In the genomic region with DNA sequence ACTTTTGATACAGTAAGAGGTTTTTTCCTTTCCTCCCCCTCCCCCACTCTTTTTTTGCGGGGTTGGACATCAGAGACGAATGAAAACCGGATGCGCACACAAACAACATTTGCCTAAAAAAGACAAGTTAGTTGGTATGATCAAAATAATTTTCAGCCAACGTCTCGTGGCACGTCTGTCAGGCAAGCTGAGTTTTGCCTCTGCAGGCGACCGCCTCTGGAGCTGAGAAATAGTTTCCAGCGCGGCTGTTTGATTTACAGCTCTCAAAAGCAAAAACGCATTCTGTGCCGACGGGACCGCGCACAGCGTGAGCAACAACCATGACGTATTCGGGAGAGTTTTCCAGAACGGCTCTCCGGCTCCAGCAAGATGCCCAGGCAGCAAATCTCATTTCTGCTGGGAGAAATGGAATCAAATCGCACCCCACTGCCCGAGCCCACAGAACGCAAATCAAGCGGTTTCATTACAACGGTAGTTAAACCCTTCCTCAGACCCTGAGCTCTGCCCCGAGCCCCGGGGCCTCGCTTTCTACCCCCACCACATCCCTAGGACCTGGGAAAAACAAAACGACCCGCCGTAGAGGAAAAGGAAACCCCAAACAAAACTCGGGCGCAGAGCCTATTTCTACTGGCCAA, we compare ENCODE assay signal across 8 cellular contexts. TPM values are rescaled to one million over a fixed set of nuclear protein-coding genes. Genes with fewer than 3 reads are reported as not detected.
DNase-seq lines count a peak whose midpoint lies in the region; ATAC-seq and TF ChIP-seq lines count a peak whose summit lies in the region.

No MANE protein-coding gene starts in this region.

- DNase-seq in GM20000 (ENCODE audit: low spot score) (peak; percentile 24), T-cell (peak in 33 of 34 experiments; percentile 41 to 72 (median 60)), body of pancreas (peak; percentile 69 to 78 (median 74)), immature natural killer cell (peak in 2 of 3 donors; percentile 56 to 74), spleen (peak; percentile 87), KBM-7 (no peak)

- H3K27ac ChIP-seq in BLaER1 treated with 17β-estradiol and CSF1 and Interleukin-3, amounts not matched to agents 10 nM and 100 nM, result peak overlapping the region; percentile 94 to 100 (median 98)
- H3K27ac ChIP-seq in KOPT-K1 (ENCODE audit: low read depth, low read length, poor library complexity, severe bottlenecking), result peak overlapping the region; percentile 86
- peak overlapping the region; percentile 81 to 99 (median 97) for H3K27ac ChIP-seq in body of pancreas
- H3K27ac ChIP-seq in spleen, result peak overlapping the region; percentile 96 to 100 (median 99)

- H3K4me1 ChIP-seq in BLaER1 treated with 17β-estradiol and CSF1 and Interleukin-3, amounts not matched to agents 10 nM and 100 nM, result peaks cover 28 to 38% (median 34%) of the 10 kb centered on the region in 10 experiments
- H3K4me1 ChIP-seq in body of pancreas, result peaks cover 44% of the 10 kb centered on the region
- peaks cover 17 to 38% (median 28%) of the 10 kb centered on the region in 6 donors for H3K4me1 ChIP-seq in spleen

- no peaks in the 10 kb centered on the region for H3K27me3 Mint-ChIP-seq in T-cell
- peaks cover 0 to 4% (median 0%) of the 10 kb centered on the region in 3 donors for H3K27me3 Mint-ChIP-seq in immature natural killer cell (ENCODE audit: low read depth in 3 of 3)

- TF ChIP-seq CTCF in GM20000 (IDR thresholded peaks at IDR 0.05; ENCODE audit: extremely low read depth, missing control alignments), result no peak
- no peak for TF ChIP-seq CTCF in body of pancreas (IDR thresholded peaks at IDR 0.05)
- no peak for TF ChIP-seq CTCF in spleen (IDR thresholded peaks at IDR 0.05 in 8 of 11, conservative IDR thresholded peaks at IDR 0.05 in 3 of 11)

- intact Hi-C loops in body of pancreas (cut with DNase I), result no loop called here
- intact Hi-C loops in spleen (cut with DNase I; ENCODE audit: low total_unique reads), result no loop called here

- H3K27ac Mint-ChIP-seq in T-cell (no peak overlapping the region), immature natural killer cell (no peak overlapping the region)

- in situ Hi-C loops in KBM-7 (cut with MboI; ENCODE audit: low pct_unique_long_range_greater_than_20kb, low sequenced_read_pairs), result no loop called here

- peak overlapping the region; percentile 82 to 98 (median 91) for H3K4me2 ChIP-seq in BLaER1 treated with 17β-estradiol and CSF1 and Interleukin-3, amounts not matched to agents 10 nM and 100 nM

- TF ChIP-seq POLR2A in body of pancreas (IDR thresholded peaks at IDR 0.05), result no peak
- TF ChIP-seq POLR2A in spleen (IDR thresholded peaks at IDR 0.05), result peak in 1 of 3 donors; percentile 32

- WGBS in body of pancreas, 2 donors, result 0 to 1% methylated on average over 29 to 34 of the region's 34 CpGs
- WGBS in spleen, 5 donors, result 0% methylated on average over 24 to 34 of the region's 34 CpGs

- CTCF ChIA-PET in T-cell (lab: Charles Lee), result interaction anchor here in 1 of 2 donors (0.6 to 2.7 kb wide), 8 partner anchors 14 to 376 kb away, joined by 3 to 23 read pairs (median 4); no protein-coding TSS in a partner anchor

- H3K36me3 Mint-ChIP-seq in T-cell (no peaks in the 10 kb centered on the region), immature natural killer cell (no peaks in the 10 kb centered on the region)

- H4K20me1 ChIP-seq in BLaER1 treated with 17β-estradiol and CSF1 and Interleukin-3, amounts not matched to agents 10 nM and 100 nM, result no peaks in the 10 kb centered on the region

- H3K4me3 Mint-ChIP-seq in T-cell, result no peak overlapping the region
- no peak overlapping the region for H3K4me3 Mint-ChIP-seq in immature natural killer cell

- H3K36me3 ChIP-seq in BLaER1 treated with 17β-estradiol and CSF1 and Interleukin-3, amounts not matched to agents 10 nM and 100 nM, result no peaks in the 10 kb centered on the region
- H3K36me3 ChIP-seq in KOPT-K1 (ENCODE audit: insufficient read depth, low read length), result no peaks in the 10 kb centered on the region
- no peaks in the 10 kb centered on the region for H3K36me3 ChIP-seq in body of pancreas (replicated peaks in 1 of 2; ENCODE audit: insufficient read depth in 1 of 2, low read depth in 2 of 2)
- H3K36me3 ChIP-seq in spleen, result no peaks in the 10 kb centered on the region

- peaks cover 0 to 26% (median 21%) of the 10 kb centered on the region in 3 donors for H3K4me1 Mint-ChIP-seq in T-cell
- H3K4me1 Mint-ChIP-seq in immature natural killer cell, result peaks cover 7 to 8% of the 10 kb centered on the region in 2 donors

- H3K4me3 ChIP-seq in BLaER1 treated with 17β-estradiol and CSF1 and Interleukin-3, amounts not matched to agents 10 nM and 100 nM, result peak overlapping the region; percentile 61 to 79 (median 70)
- H3K4me3 ChIP-seq in body of pancreas (peak overlapping the region in 1 of 2 donors; percentile 23), spleen (peak overlapping the region; percentile 47 to 78 (median 50))

- ATAC-seq in T-cell (replicated peaks in 1 of 4), result peak; percentile 22 to 25 (median 22)
- peak; percentile 51 for ATAC-seq in body of pancreas

- POLR2A ChIA-PET in T-cell (lab: Charles Lee), result interaction anchor here (0.6 to 4.0 kb wide), 12 partner anchors 14 to 1723 kb away, joined by 3 to 33 read pairs (median 6); a partner anchor contains a TSS

- no peaks in the 10 kb centered on the region for H3K27me3 ChIP-seq in BLaER1 treated with 17β-estradiol and CSF1 and Interleukin-3, amounts not matched to agents 10 nM and 100 nM
- H3K27me3 ChIP-seq in body of pancreas (no peaks in the 10 kb centered on the region), spleen (replicated peaks in 1 of 7) (no peaks in the 10 kb centered on the region)

- no peaks in the 10 kb centered on the region for H3K9me3 Mint-ChIP-seq in T-cell
- no peaks in the 10 kb centered on the region for H3K9me3 Mint-ChIP-seq in immature natural killer cell

- peak overlapping the region; percentile 89 to 99 (median 97) for H3K9ac ChIP-seq in BLaER1 treated with 17β-estradiol and CSF1 and Interleukin-3, amounts not matched to agents 10 nM and 100 nM

- no peaks in the 10 kb centered on the region for H3K9me3 ChIP-seq in BLaER1 treated with 17β-estradiol and CSF1 and Interleukin-3, amounts not matched to agents 10 nM and 100 nM (replicated peaks in 1 of 11)
- no peaks in the 10 kb centered on the region for H3K9me3 ChIP-seq in KOPT-K1 (ENCODE audit: insufficient read depth, low read length, poor library complexity, severe bottlenecking)
- H3K9me3 ChIP-seq in body of pancreas, result no peaks in the 10 kb centered on the region
- H3K9me3 ChIP-seq in spleen, result no peaks in the 10 kb centered on the region

RNA-seq across cellular contexts. Expression of a gene that starts 14.2 kb away (rescaled TPM):
- total RNA-seq in T-cell, result 100 to 1,000 TPM; 642 to 952 (median 674) TPM
- 100 to 1,000 TPM; 137 to 199 TPM for total RNA-seq in body of pancreas
- 1,000 to 10,000 TPM; 3,313 to 3,849 (median 3,365) TPM for polyA plus RNA-seq in immature natural killer cell
- 100 to 1,000 TPM; 294 to 483 (median 387) TPM for total RNA-seq in spleen
- 100 to 1,000 TPM; 188 to 292 (median 256) TPM for polyA plus RNA-seq in spleen

RNA-seq across cellular contexts. Expression of a gene that starts 50.9 kb away (rescaled TPM):
- total RNA-seq in T-cell (10 to 100 TPM; 20.5 to 26.7 (median 23.1) TPM), body of pancreas (10 to 100 TPM; 11.7 to 65.6 TPM), spleen (10 to 100 TPM; 15.2 to 28.9 (median 22.4) TPM)
- polyA plus RNA-seq in immature natural killer cell (10 to 100 TPM in 1 of 3 donors, 1 to 10 TPM in 2; 7.2 to 11.6 (median 9.1) TPM), spleen (10 to 100 TPM in 2 of 3 donors, 1 to 10 TPM in 1; 6.3 to 13.2 (median 11.3) TPM)
